ENCODE assay signal across 5 cellular contexts in genomic region chr21:17479606-17480005, GRCh38.
"Had no signal": no experiment of that assay in that cellular context is flagged by ENCODE, and none has a peak within 500 bp of the region (broad histone marks: within the 10 kb centered on the region; RNA-seq: fewer than 3 reads in every experiment).

No MANE protein-coding gene starts in this region.

- H3K4me3 ChIP-seq: GM23338 had no signal

- H3K27me3 Mint-ChIP-seq: IgD-negative memory B cell had no signal

- H3K4me1 Mint-ChIP-seq: GM23338, H9, IgD-negative memory B cell had no signal

- H3K4me3 Mint-ChIP-seq: GM23338, H9, IgD-negative memory B cell had no signal

- H3K9me3 Mint-ChIP-seq: GM23338, H9 had no signal

- H3K27ac Mint-ChIP-seq: GM23338, H9, IgD-negative memory B cell had no signal

- H2AFZ ChIP-seq: GM23338 had no signal

- H3K4me2 ChIP-seq: GM23338 had no signal

- H3K36me3 Mint-ChIP-seq: IgD-negative memory B cell had no signal

- H3K27ac ChIP-seq: HL-60 had no signal

- DNase-seq: H9, HCEC 1CT had no signal
